ENCODE assay signal across 15 cellular contexts in genomic region chr4:99859618-99860017, GRCh38. TPM values are rescaled to one million over a fixed set of nuclear protein-coding genes. Genes with fewer than 3 reads are reported as not detected.
DNase-seq lines count a peak whose midpoint lies in the region; ATAC-seq and TF ChIP-seq lines count a peak whose summit lies in the region.
"Had no signal": no experiment of that assay in that cellular context is flagged by ENCODE, and none has a peak within 500 bp of the region (broad histone marks: within the 10 kb centered on the region; RNA-seq: fewer than 3 reads in every experiment).

No MANE protein-coding gene starts in this region.

- no peaks in the 10 kb centered on the region for H3K27me3 Mint-ChIP-seq in activated CD4-positive, alpha-beta T cell treated with anti-CD3 and anti-CD28 coated beads, Interleukin-2, amount 10 ng/mL, durations not matched to agents 7 days and 5 days

- POLR2A ChIA-PET in activated CD4-positive, alpha-beta T cell treated with anti-CD3 and anti-CD28 coated beads, Interleukin-2, amount 10 ng/mL, durations not matched to agents 7 days and 5 days (lab: Charles Lee): no interaction called here

- H3K9me3 ChIP-seq in spleen (no peaks in the 10 kb centered on the region), SJCRH30 (replicated peaks) (no peaks in the 10 kb centered on the region)
- H3K9me3 ChIP-seq: thoracic aorta had no signal

- H3K4me1 ChIP-seq in spleen: peaks cover 0 to 69% (median 32%) of the 10 kb centered on the region in 6 donors
- no peaks in the 10 kb centered on the region for H3K4me1 ChIP-seq in SJCRH30

- peak overlapping the region; percentile 65 for H3K27ac Mint-ChIP-seq in activated CD4-positive, alpha-beta T cell treated with anti-CD3 and anti-CD28 coated beads, Interleukin-2, amount 10 ng/mL, durations not matched to agents 7 days and 5 days

- 59 to 84% (median 76%) methylated on average over 2 of the region's 2 CpGs for WGBS in spleen, 5 donors

- CTCF ChIA-PET in activated CD4-positive, alpha-beta T cell treated with anti-CD3 and anti-CD28 coated beads, Interleukin-2, amount 10 ng/mL, durations not matched to agents 7 days and 5 days (lab: Charles Lee): no interaction called here

- intact Hi-C loops in spleen (cut with DNase I; ENCODE audit: low total_unique reads): no loop called here

- H3K27ac ChIP-seq in spleen: peak overlapping the region in 3 of 8 donors; percentile 9 to 66 (median 51)
- H3K27ac ChIP-seq in SJCRH30: no peak overlapping the region
- H3K27ac ChIP-seq: KMS-11, RWPE1, thoracic aorta, VCaP had no signal

- no peak overlapping the region for H3K4me3 ChIP-seq in spleen
- H3K4me3 ChIP-seq in SJCRH30: no peak overlapping the region
- H3K4me3 ChIP-seq: thoracic aorta had no signal

- no peak for TF ChIP-seq POLR2A in spleen (IDR thresholded peaks at IDR 0.05)

- no peak overlapping the region for H3K4me3 Mint-ChIP-seq in activated CD4-positive, alpha-beta T cell treated with anti-CD3 and anti-CD28 coated beads, Interleukin-2, amount 10 ng/mL, durations not matched to agents 7 days and 5 days

- H3K4me1 Mint-ChIP-seq in activated CD4-positive, alpha-beta T cell treated with anti-CD3 and anti-CD28 coated beads, Interleukin-2, amount 10 ng/mL, durations not matched to agents 7 days and 5 days: peaks cover 57% of the 10 kb centered on the region

- peak; percentile 52 for ATAC-seq in GM21381 (IDR thresholded peaks at IDR 0.05; ENCODE audit: unreplicated experiment)
- peak; percentile 48 for ATAC-seq in HG03378 (IDR thresholded peaks at IDR 0.05; ENCODE audit: unreplicated experiment)
- ATAC-seq in HG02840 (IDR thresholded peaks at IDR 0.05; ENCODE audit: low FRiP score, unreplicated experiment): no peak

- TF ChIP-seq CTCF in spleen (IDR thresholded peaks at IDR 0.05 in 8 of 11, conservative IDR thresholded peaks at IDR 0.05 in 3 of 11): no peak

- H3K36me3 ChIP-seq in spleen: peaks cover 0 to 34% (median 3%) of the 10 kb centered on the region in 6 donors
- H3K36me3 ChIP-seq in SJCRH30: no peaks in the 10 kb centered on the region
- H3K36me3 ChIP-seq: thoracic aorta had no signal

- peaks cover 3% of the 10 kb centered on the region for H3K9me3 Mint-ChIP-seq in activated CD4-positive, alpha-beta T cell treated with anti-CD3 and anti-CD28 coated beads, Interleukin-2, amount 10 ng/mL, durations not matched to agents 7 days and 5 days

- DNase-seq in activated CD4-positive, alpha-beta T cell treated with anti-CD3 and anti-CD28 coated beads, Interleukin-2, amount 10 ng/mL, durations not matched to agents 7 days and 5 days: no peak
- DNase-seq in activated CD4-positive, alpha-beta T cell treated with anti-CD3 and anti-CD28 coated beads for 48 hours: no peak
- DNase-seq in spleen: peak; percentile 67
- no peak for DNase-seq in midbrain (lab: John Stamatoyannopoulos, UW)
- no peak for DNase-seq in SJCRH30
- DNase-seq: activated effector memory CD4-positive, alpha-beta T cell treated with anti-CD3 and anti-CD28 coated beads, Interleukin-2, amount 50 U/mL, for 16 hours; central memory CD4-positive, alpha-beta T cell had no signal

- peaks cover 74% of the 10 kb centered on the region for H3K36me3 Mint-ChIP-seq in activated CD4-positive, alpha-beta T cell treated with anti-CD3 and anti-CD28 coated beads, Interleukin-2, amount 10 ng/mL, durations not matched to agents 7 days and 5 days (ENCODE audit: low read depth)

- H3K27me3 ChIP-seq in spleen (replicated peaks in 1 of 7) (no peaks in the 10 kb centered on the region), SJCRH30 (no peaks in the 10 kb centered on the region)

RNA-seq across cellular contexts. Expression of gene LAMTOR3, which starts 34.6 kb away (rescaled TPM):
- 10 to 100 TPM; 28.9 to 33.1 TPM for total RNA-seq in activated CD4-positive, alpha-beta T cell treated with anti-CD3 and anti-CD28 coated beads, Interleukin-2, amount 10 ng/mL, durations not matched to agents 7 days and 5 days
- total RNA-seq in spleen: 10 to 100 TPM; 22.4 to 50.1 (median 34.8) TPM
- polyA plus RNA-seq in spleen: 10 to 100 TPM; 28.6 to 52.6 (median 43.8) TPM
- total RNA-seq in SJCRH30 (2014; rRNA removed; shearing (Covaris generic)): 36.1 and 37.9 TPM in 2 replicates

RNA-seq across cellular contexts. Expression of gene DAPP1, which starts 43.0 kb away (rescaled TPM):
- 10 to 100 TPM; 39.5 TPM for total RNA-seq in activated CD4-positive, alpha-beta T cell treated with anti-CD3 and anti-CD28 coated beads, Interleukin-2, amount 10 ng/mL, durations not matched to agents 7 days and 5 days
- 10 to 100 TPM; 32.2 to 49.4 (median 40.3) TPM for total RNA-seq in spleen
- polyA plus RNA-seq in spleen: 10 to 100 TPM; 20.0 to 27.5 (median 22.5) TPM
- 0.18 and 0.49 TPM in 2 replicates for total RNA-seq in SJCRH30 (2014; rRNA removed; shearing (Covaris generic))
- polyA plus RNA-seq: AG04450 had no signal

Comparison
In these comparisons a context has a peak if more than half of its experiments do, and no peak if none do; other contexts are left out.
1. RNA of gene DAPP1, which starts 43.0 kb away (total RNA-seq): 32.2 to 49.4 TPM in spleen and 39.5 TPM in activated CD4-positive, alpha-beta T cell treated with anti-CD3 and anti-CD28 coated beads, Interleukin-2, amount 10 ng/mL, durations not matched to agents 7 days and 5 days; 0.18 to 0.49 TPM in SJCRH30; every median in the first group is over 10 times any median in the second.